Comparison of ENCODE assay signal across 8 cellular contexts in genomic region chr15:90873488-90873997, GRCh38. TPM values are rescaled to one million over a fixed set of nuclear protein-coding genes. Genes with fewer than 3 reads are reported as not detected.
DNase-seq lines count a peak whose midpoint lies in the region; ATAC-seq and TF ChIP-seq lines count a peak whose summit lies in the region.

No MANE protein-coding gene starts in this region.

- CTCF ChIA-PET in Calu3 (lab: Charles Lee): interaction anchor here (0.6 to 1.0 kb wide), 6 partner anchors 8 to 491 kb away, joined by 3 to 4 read pairs (median 3); partner anchors contain the start of gene BLM

- no TSS peak for BruUV-seq in Calu3 (replicated peaks; lab: Mats Ljungman, UMichigan)

- no peak for TF ChIP-seq POLR2A in esophagus squamous epithelium (IDR thresholded peaks at IDR 0.05)
- no peak for TF ChIP-seq POLR2A in prostate gland (IDR thresholded peaks at IDR 0.05)

- H3K4me1 Mint-ChIP-seq in Calu3 (ENCODE audit: low read depth, unreplicated experiment) (peaks cover 45% of the 10 kb centered on the region), T-helper 17 cell (peaks cover 41% of the 10 kb centered on the region)

- WGBS in esophagus squamous epithelium, 2 donors: 71% methylated on average over 4 of the region's 6 CpGs; no CpG with 5 or more reads in 1 of the 2 donors
- 77% methylated on average over 6 of the region's 6 CpGs for WGBS in prostate gland

- no peaks in the 10 kb centered on the region for H3K9me3 ChIP-seq in T-helper 17 cell (ENCODE audit: control insufficient read depth, low read length, poor library complexity, severe bottlenecking)
- H3K9me3 ChIP-seq in esophagus squamous epithelium: no peaks in the 10 kb centered on the region
- H3K9me3 ChIP-seq in prostate gland: no peaks in the 10 kb centered on the region

- H3K27ac Mint-ChIP-seq in Calu3 (ENCODE audit: unreplicated experiment) (peak overlapping the region; percentile 20), T-helper 17 cell (peak overlapping the region; percentile 95)

- no peaks in the 10 kb centered on the region for H3K9me3 Mint-ChIP-seq in Calu3 (ENCODE audit: low read depth, unreplicated experiment)

- TF ChIP-seq CTCF in Calu3 (IDR thresholded peaks at IDR 0.05; ENCODE audit: unreplicated experiment): no peak
- no peak for TF ChIP-seq CTCF in esophagus squamous epithelium (IDR thresholded peaks at IDR 0.05)
- TF ChIP-seq CTCF in prostate gland (IDR thresholded peaks at IDR 0.05): no peak

- intact Hi-C loops in Calu3 (cut with micrococcal nuclease; ENCODE audit: unreplicated experiment): no loop called here
- intact Hi-C loops in esophagus squamous epithelium (cut with DNase I): no loop called here
- intact Hi-C loops in prostate gland (cut with DNase I): loop anchor here (5.0 kb wide), 1 partner anchor 156 kb away; the partner anchor contains the start of gene BLM

- H3K4me3 Mint-ChIP-seq in Calu3 (ENCODE audit: low read depth, unreplicated experiment): peak overlapping the region; percentile 73
- peak overlapping the region; percentile 91 for H3K4me3 Mint-ChIP-seq in T-helper 17 cell

- H3K36me3 ChIP-seq in esophagus squamous epithelium: peaks cover 23 to 36% (median 23%) of the 10 kb centered on the region in 3 donors
- H3K36me3 ChIP-seq in prostate gland: peaks cover 11 to 31% of the 10 kb centered on the region in 2 donors

- H3K27ac ChIP-seq in esophagus squamous epithelium: peak overlapping the region; percentile 17 to 97 (median 60)
- H3K27ac ChIP-seq in prostate gland: peak overlapping the region; percentile 93 to 94

- ATAC-seq in T-helper 17 cell (no peak), HG03457 (IDR thresholded peaks at IDR 0.05; ENCODE audit: unreplicated experiment) (no peak)

- H3K27me3 Mint-ChIP-seq in Calu3 (ENCODE audit: unreplicated experiment) (no peaks in the 10 kb centered on the region), T-helper 17 cell (no peaks in the 10 kb centered on the region)

- H3K4me3 ChIP-seq in esophagus squamous epithelium (peak overlapping the region in 2 of 4 donors; percentile 86 to 98), prostate gland (peak overlapping the region in 1 of 2 donors; percentile 89)

- DNase-seq in Calu3 (no peak), T-helper 17 cell (no peak), esophagus squamous epithelium (lab: John Stamatoyannopoulos, UW) (no peak), prostate gland (ENCODE audit: low spot score) (no peak), NCI-H2227 (lab: John Stamatoyannopoulos, UW; ENCODE audit: unreplicated experiment) (no peak)
- no peak for DNase-seq in stimulated activated CD4-positive, alpha-beta T cell treated with anti-CD3 and anti-CD28 coated beads, Interleukin-2, amount 100 ng/mL, for 24 hours
- DNase-seq in activated effector memory CD4-positive, alpha-beta T cell treated with anti-CD3 and anti-CD28 coated beads, Interleukin-2, amount 50 U/mL, for 16 hours: no peak

- H3K27me3 ChIP-seq in esophagus squamous epithelium (no peaks in the 10 kb centered on the region), prostate gland (replicated peaks; ENCODE audit: insufficient read depth) (no peaks in the 10 kb centered on the region)

- H3K36me3 Mint-ChIP-seq in Calu3 (ENCODE audit: insufficient read depth, unreplicated experiment): peaks cover 61% of the 10 kb centered on the region
- H3K36me3 Mint-ChIP-seq in T-helper 17 cell (ENCODE audit: low read depth): peaks cover 4% of the 10 kb centered on the region

- H3K4me1 ChIP-seq in esophagus squamous epithelium (peaks cover 44 to 51% (median 44%) of the 10 kb centered on the region in 3 donors), prostate gland (replicated peaks) (peaks cover 20% of the 10 kb centered on the region)

RNA-seq across cellular contexts. Expression of gene FURIN, which starts 5.2 kb away (rescaled TPM):
- total RNA-seq in Calu3 (2022) (61.7 and 76.6 TPM in 2 replicates), T-helper 17 cell (100 to 1,000 TPM; 133 to 260 TPM), esophagus squamous epithelium (10 to 100 TPM; 27.7 to 43.3 (median 38.5) TPM), prostate gland (100 to 1,000 TPM in 1 of 2 donors, 10 to 100 TPM in 1; 92.8 to 154 TPM)

RNA-seq across cellular contexts. Expression of gene FES, which starts 10.8 kb away (rescaled TPM):
- total RNA-seq in Calu3 (2022) (1.6 and 1.7 TPM in 2 replicates), T-helper 17 cell (10 to 100 TPM in 1 of 2 donors, 1 to 10 TPM in 1; 6.0 to 12.7 TPM), esophagus squamous epithelium (10 to 100 TPM in 2 of 4 donors, 1 to 10 TPM in 2; 1.8 to 13.4 (median 9.7) TPM), prostate gland (10 to 100 TPM; 22.8 to 33.9 TPM)

RNA-seq across cellular contexts. Expression of gene MAN2A2, which starts 29.6 kb away (rescaled TPM):
- total RNA-seq in Calu3 (2022) (56.1 and 58.5 TPM in 2 replicates), T-helper 17 cell (100 to 1,000 TPM; 159 to 186 TPM), esophagus squamous epithelium (10 to 100 TPM in 3 of 4 donors, 1 to 10 TPM in 1; 9.9 to 25.2 (median 12.1) TPM), prostate gland (100 to 1,000 TPM in 1 of 2 donors, 10 to 100 TPM in 1; 46.6 to 113 TPM)

RNA-seq across cellular contexts. Expression of gene HDDC3, which starts 58.8 kb away (rescaled TPM):
- total RNA-seq in Calu3 (2022): 25.1 and 26.7 TPM in 2 replicates
- 10 to 100 TPM; 11.1 to 12.9 TPM for total RNA-seq in T-helper 17 cell
- total RNA-seq in esophagus squamous epithelium: 10 to 100 TPM in 3 of 4 donors, 1 to 10 TPM in 1; 5.8 to 13.7 (median 11.7) TPM
- 10 to 100 TPM; 16.2 to 30.6 TPM for total RNA-seq in prostate gland
